Comparison of ENCODE assay signal across 12 cellular contexts in genomic region chr18:58793361-58793760, GRCh38.
DNase-seq lines count a peak whose midpoint lies in the region; ATAC-seq and TF ChIP-seq lines count a peak whose summit lies in the region.
"Had no signal": no experiment of that assay in that cellular context is flagged by ENCODE, and none has a peak within 500 bp of the region (broad histone marks: within the 10 kb centered on the region; RNA-seq: fewer than 3 reads in every experiment).

No MANE protein-coding gene starts in this region.

- no peak overlapping the region for H3K4me3 ChIP-seq in astrocyte of the cerebellum (ENCODE audit: low read depth, low read length)
- no peak overlapping the region for H3K4me3 ChIP-seq in vagina
- no peak overlapping the region for H3K4me3 ChIP-seq in CD8-positive, alpha-beta memory T cell (ENCODE audit: low read length)

- H3K4me1 ChIP-seq in vagina: peaks cover 25% of the 10 kb centered on the region
- H3K4me1 ChIP-seq in CD8-positive, alpha-beta memory T cell (ENCODE audit: insufficient read depth, low read length): no peaks in the 10 kb centered on the region

- CTCF ChIA-PET in HEK293T (lab: Yijun Ruan, JAX): no interaction called here
- CTCF ChIA-PET in CD8-positive, alpha-beta memory T cell (lab: Charles Lee): interaction anchor here (1.5 to 2.1 kb wide), 2 partner anchors 25 to 27 kb away, joined by 3 to 5 read pairs; no protein-coding TSS in a partner anchor

- intact Hi-C loops in left cardiac atrium (cut with DNase I): loop anchor here in 1 of 2 donors (10.0 kb wide), 1 partner anchor 51 kb away; no protein-coding TSS in a partner anchor
- intact Hi-C loops in cardiac septum (cut with DNase I): no loop called here
- intact Hi-C loops in vagina (cut with DNase I): no loop called here

- in situ Hi-C loops in astrocyte of the cerebellum (cut with HindIII; ENCODE audit: low sequenced_read_pairs): no loop called here

- TF ChIP-seq CTCF in astrocyte of the cerebellum (IDR thresholded peaks at IDR 0.05; ENCODE audit: low read depth, low read length, missing control alignments) (no peak), vagina (IDR thresholded peaks at IDR 0.05) (no peak)

- H3K9me3 ChIP-seq in vagina: no peaks in the 10 kb centered on the region
- no peaks in the 10 kb centered on the region for H3K9me3 ChIP-seq in CD8-positive, alpha-beta memory T cell (ENCODE audit: low read length)

- DNase-seq in left cardiac atrium (no peak), cardiac septum (ENCODE audit: low spot score) (no peak), astrocyte of the cerebellum (ENCODE audit: low read depth) (peak; percentile 37), iris pigment epithelial cell (ENCODE audit: low read depth) (peak; percentile 91), vagina (ENCODE audit: extremely low spot score in 2 of 2) (no peak), HEK293T (ENCODE audit: extremely low spot score) (no peak), activated gamma-delta T cell treated with Interleukin-2 at 50 U/mL for 16 hours (no peak)
- DNase-seq in CD8-positive, alpha-beta memory T cell: no peak
- DNase-seq: activated CD4-positive, CD25-positive, alpha-beta regulatory T cell treated with anti-CD3 and anti-CD28 coated beads, Interleukin-2, amount 50 U/mL, for 72 hours; naive thymus-derived CD8-positive, alpha-beta T cell; NCI-H345; SHP77 treated with DMSO at 0.1 percent for 48 hours had no signal

- no peak for TF ChIP-seq POLR2A in vagina (IDR thresholded peaks at IDR 0.05)

- H3K27me3 Mint-ChIP-seq in CD8-positive, alpha-beta memory T cell: peaks cover 4 to 6% of the 10 kb centered on the region in 2 donors

- no peaks in the 10 kb centered on the region for H3K9me3 Mint-ChIP-seq in CD8-positive, alpha-beta memory T cell

- POLR2A ChIA-PET in HEK293T (lab: Yijun Ruan, JAX): no interaction called here
- POLR2A ChIA-PET in CD8-positive, alpha-beta memory T cell (lab: Charles Lee): no interaction called here

- peak; percentile 20 to 80 for ATAC-seq in left cardiac atrium
- ATAC-seq: naive thymus-derived CD8-positive, alpha-beta T cell had no signal

- no peaks in the 10 kb centered on the region for H3K4me1 Mint-ChIP-seq in CD8-positive, alpha-beta memory T cell
- H3K4me1 Mint-ChIP-seq: naive thymus-derived CD8-positive, alpha-beta T cell had no signal

- no peak overlapping the region for H3K27ac Mint-ChIP-seq in CD8-positive, alpha-beta memory T cell
- H3K27ac Mint-ChIP-seq: naive thymus-derived CD8-positive, alpha-beta T cell had no signal

- H3K27me3 ChIP-seq in vagina: no peaks in the 10 kb centered on the region
- H3K27me3 ChIP-seq in CD8-positive, alpha-beta memory T cell (ENCODE audit: insufficient read depth, low read length, poor library complexity, severe bottlenecking): no peaks in the 10 kb centered on the region

- H3K4me3 Mint-ChIP-seq in CD8-positive, alpha-beta memory T cell: no peak overlapping the region
- H3K4me3 Mint-ChIP-seq: naive thymus-derived CD8-positive, alpha-beta T cell had no signal

- no peaks in the 10 kb centered on the region for H3K36me3 ChIP-seq in vagina
- no peaks in the 10 kb centered on the region for H3K36me3 ChIP-seq in CD8-positive, alpha-beta memory T cell (ENCODE audit: insufficient read depth, low read length)

- H3K36me3 Mint-ChIP-seq in CD8-positive, alpha-beta memory T cell: no peaks in the 10 kb centered on the region
- H3K36me3 Mint-ChIP-seq: naive thymus-derived CD8-positive, alpha-beta T cell had no signal

- peak overlapping the region; percentile 16 for H3K27ac ChIP-seq in vagina
- H3K27ac ChIP-seq in CD8-positive, alpha-beta memory T cell (ENCODE audit: low read depth, low read length): no peak overlapping the region

TF ChIP-seq in HEK293T, 16 proteins besides CTCF, POLR2A, EP300 and RAD21:
- no peak for TF ChIP-seq CTBP1 (IDR thresholded peaks at IDR 0.05; ENCODE audit: borderline replicate concordance)

Comparison
In these comparisons a context has a peak if more than half of its experiments do, and no peak if none do; other contexts are left out.
1. DNase-seq: peak in astrocyte of the cerebellum (single experiment) and iris pigment epithelial cell (single experiment); none in left cardiac atrium (single experiment), cardiac septum (single experiment), vagina (0 of 2), HEK293T (single experiment), CD8-positive, alpha-beta memory T cell (0 of 5) and activated gamma-delta T cell treated with Interleukin-2 at 50 U/mL for 16 hours (single experiment).